ENCODE assay signal across 21 cellular contexts in genomic region chr16:78751601-78752000, GRCh38.
"Had no signal": no experiment of that assay in that cellular context is flagged by ENCODE, and none has a peak within 500 bp of the region (broad histone marks: within the 10 kb centered on the region; RNA-seq: fewer than 3 reads in every experiment).

No MANE protein-coding gene starts in this region.

- H3K4me3 ChIP-seq: SJSA1, SK-N-MC had no signal

- H3K4me1 ChIP-seq: SJSA1 had no signal

- H3K27me3 ChIP-seq: SJSA1 had no signal

- H3K27ac ChIP-seq: SJSA1, SK-N-MC had no signal

- H3K36me3 ChIP-seq: SJSA1 had no signal

- DNase-seq: KBM-7, NCI-H1092, NCI-H1105 treated with DMSO at 0.1 percent for 48 hours, NCI-H1417 treated with DMSO at 0.1 percent for 48 hours, NCI-H146, NCI-H187, NCI-H2029, NCI-H2081 treated with DMSO at 0.1 percent for 48 hours, NCI-H2171, NCI-H226, NCI-H446, NCI-H510A, NCI-H524 treated with DMSO at 0.1 percent for 48 hours, NCI-H69, NCI-H774, Right ventricle myocardium superior, RPMI8226, SIG-M5, SW 1271 had no signal

- H3K9me3 ChIP-seq: SJSA1 had no signal
